ENCODE assay signal across 8 cellular contexts in the genomic region with DNA sequence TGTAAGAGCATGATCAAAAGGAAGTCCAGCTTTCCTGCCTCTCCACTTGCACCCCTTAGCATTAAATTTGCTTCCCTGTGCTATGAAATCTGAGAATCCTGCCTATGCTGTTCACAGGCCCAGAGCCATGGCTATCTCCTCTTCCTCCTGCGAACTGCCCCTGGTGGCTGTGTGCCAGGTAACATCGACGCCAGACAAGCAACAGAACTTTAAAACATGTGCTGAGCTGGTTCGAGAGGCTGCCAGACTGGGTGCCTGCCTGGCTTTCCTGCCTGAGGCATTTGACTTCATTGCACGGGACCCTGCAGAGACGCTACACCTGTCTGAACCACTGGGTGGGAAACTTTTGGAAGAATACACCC. TPM values are rescaled to one million over a fixed set of nuclear protein-coding genes. Genes with fewer than 3 reads are reported as not detected.
DNase-seq lines count a peak whose midpoint lies in the region; ATAC-seq and TF ChIP-seq lines count a peak whose summit lies in the region.

No MANE protein-coding gene starts in this region.

- H3K27me3 ChIP-seq in ascending aorta (no peaks in the 10 kb centered on the region), stomach (no peaks in the 10 kb centered on the region)

- TF ChIP-seq EP300 in stomach (IDR thresholded peaks at IDR 0.05) = no peak

- H3K36me3 ChIP-seq in ascending aorta (peaks cover 33 to 43% of the 10 kb centered on the region in 2 donors), stomach (peaks cover 40 to 49% (median 45%) of the 10 kb centered on the region in 4 donors)

- 14 to 36% (median 31%) methylated on average over 6 of the region's 6 CpGs for WGBS in stomach, 5 donors

- DNase-seq in Right ventricle myocardium inferior (ENCODE audit: missing footprints) (peak; percentile 72), cardiac septum (ENCODE audit: low spot score) (no peak), ascending aorta (ENCODE audit: low spot score in 2 of 2) (no peak), islet precursor cell (peak; percentile 74), stomach (peak; percentile 43), NCI-H2029 (lab: John Stamatoyannopoulos, UW) (no peak), superior temporal gyrus (ENCODE audit: extremely low spot score) (no peak)

- ATAC-seq in Right ventricle myocardium inferior (peak; percentile 32), GM18907 (IDR thresholded peaks at IDR 0.05; ENCODE audit: unreplicated experiment) (no peak)

- no peak for TF ChIP-seq CTCF in ascending aorta (IDR thresholded peaks at IDR 0.05)
- no peak for TF ChIP-seq CTCF in stomach (IDR thresholded peaks at IDR 0.05)

- H3K4me1 ChIP-seq in ascending aorta (peaks cover 10 to 26% of the 10 kb centered on the region in 2 donors), stomach (peaks cover 44 to 74% (median 57%) of the 10 kb centered on the region in 4 donors)

- H3K9me3 ChIP-seq in ascending aorta = no peaks in the 10 kb centered on the region
- no peaks in the 10 kb centered on the region for H3K9me3 ChIP-seq in stomach

- peak overlapping the region; percentile 94 to 98 for H3K27ac ChIP-seq in ascending aorta
- peak overlapping the region; percentile 2 to 98 (median 96) for H3K27ac ChIP-seq in stomach

- TF ChIP-seq POLR2A in stomach (IDR thresholded peaks at IDR 0.05) = no peak

- intact Hi-C loops in Right ventricle myocardium inferior (cut with DNase I) (loop anchor here (5.0 kb wide), 1 partner anchor 77 kb away; no protein-coding TSS in a partner anchor), cardiac septum (cut with DNase I) (loop anchor here (2.0 to 5.0 kb wide), 2 partner anchors 14 to 33 kb away; partner anchors contain the start of genes DEDD and UFC1), ascending aorta (cut with DNase I) (loop anchor here (2.0 to 5.0 kb wide), 3 partner anchors 36 to 268 kb away; partner anchors contain the start of gene USF1), stomach (cut with DNase I; ENCODE audit: low total_unique reads) (no loop called here)

- H3K4me3 ChIP-seq in ascending aorta = peak overlapping the region; percentile 76 to 98
- peak overlapping the region; percentile 75 to 100 (median 97) for H3K4me3 ChIP-seq in stomach

RNA-seq across cellular contexts. Expression of gene NIT1, which starts 1.1 kb away (rescaled TPM):
- total RNA-seq in Right ventricle myocardium inferior (36.5 TPM), cardiac septum (31.3 TPM), ascending aorta (44.9 TPM), stomach (10 to 100 TPM in 4 of 5 donors, 1 to 10 TPM in 1; 8.8 to 77.9 (median 20.9) TPM)
- 10 to 100 TPM; 20.0 to 34.2 (median 27.3) TPM for polyA plus RNA-seq in stomach

RNA-seq across cellular contexts. Expression of gene PFDN2, which starts 1.2 kb away (rescaled TPM):
- total RNA-seq in Right ventricle myocardium inferior = 62.8 TPM
- total RNA-seq in cardiac septum = 43.1 TPM
- total RNA-seq in ascending aorta = 16.3 TPM
- total RNA-seq in stomach = 10 to 100 TPM in 3 of 5 donors, not detected in 2; 11.6 to 21.3 (median 19.3) TPM
- polyA plus RNA-seq in stomach = 100 to 1,000 TPM in 2 of 3 donors, 10 to 100 TPM in 1; 97.5 to 166 (median 122) TPM

RNA-seq across cellular contexts. Expression of gene DEDD, which starts 13.5 kb away (rescaled TPM):
- total RNA-seq in Right ventricle myocardium inferior (29.2 TPM), cardiac septum (28.3 TPM), ascending aorta (27.8 TPM), stomach (10 to 100 TPM in 3 of 5 donors, 1 to 10 TPM in 2; 2.3 to 35.9 (median 14.3) TPM)
- polyA plus RNA-seq in stomach = 10 to 100 TPM; 16.5 to 31.9 (median 18.6) TPM

RNA-seq across cellular contexts. Expression of gene KLHDC9, which starts 20.8 kb away (rescaled TPM):
- total RNA-seq in Right ventricle myocardium inferior (6.5 TPM), cardiac septum (10.7 TPM), ascending aorta (0.32 TPM), stomach (10 to 100 TPM in 1 of 5 donors, 1 to 10 TPM in 4; 1.3 to 41.4 (median 2.4) TPM)
- 1 to 10 TPM; 4.7 to 6.3 (median 5.3) TPM for polyA plus RNA-seq in stomach

RNA-seq across cellular contexts. Expression of gene NECTIN4, which starts 29.6 kb away (rescaled TPM):
- total RNA-seq in Right ventricle myocardium inferior (not detected), cardiac septum (not detected), ascending aorta (not detected), stomach (10 to 100 TPM in 2 of 5 donors, 1 to 10 TPM in 3; 2.0 to 20.3 (median 7.0) TPM)
- polyA plus RNA-seq in stomach = 10 to 100 TPM in 1 of 3 donors, 1 to 10 TPM in 2; 1.7 to 14.2 (median 2.6) TPM

Comparison
In these comparisons a context has a peak if more than half of its experiments do, and no peak if none do; other contexts are left out.
1. DNase-seq: peak in Right ventricle myocardium inferior (single experiment), islet precursor cell (single experiment) and stomach (single experiment); none in cardiac septum (single experiment), ascending aorta (0 of 2), NCI-H2029 (single experiment) and superior temporal gyrus (single experiment).